Comparison of ENCODE assay signal across 2 cellular contexts in genomic region chr12:3131129-3131528, GRCh38.
TF ChIP-seq lines count a peak whose summit lies in the region.

No MANE protein-coding gene starts in this region.

TF ChIP-seq in HEK293, 187 proteins besides CTCF, POLR2A, EP300 and RAD21 (continued from another document):
- TF ChIP-seq ZEB2 (tag by site-specific recombination; IDR thresholded peaks at IDR 0.05), result no peak
- 0 out of 2 replicates have a peak, but pooled peaks have one; percentile 15 for TF ChIP-seq ZIC2 (tag by site-specific recombination; IDR thresholded peaks at IDR 0.05)
- no peak for TF ChIP-seq ZNF2 (tag by site-specific recombination; IDR thresholded peaks at IDR 0.05)
- TF ChIP-seq, protein P1, sequence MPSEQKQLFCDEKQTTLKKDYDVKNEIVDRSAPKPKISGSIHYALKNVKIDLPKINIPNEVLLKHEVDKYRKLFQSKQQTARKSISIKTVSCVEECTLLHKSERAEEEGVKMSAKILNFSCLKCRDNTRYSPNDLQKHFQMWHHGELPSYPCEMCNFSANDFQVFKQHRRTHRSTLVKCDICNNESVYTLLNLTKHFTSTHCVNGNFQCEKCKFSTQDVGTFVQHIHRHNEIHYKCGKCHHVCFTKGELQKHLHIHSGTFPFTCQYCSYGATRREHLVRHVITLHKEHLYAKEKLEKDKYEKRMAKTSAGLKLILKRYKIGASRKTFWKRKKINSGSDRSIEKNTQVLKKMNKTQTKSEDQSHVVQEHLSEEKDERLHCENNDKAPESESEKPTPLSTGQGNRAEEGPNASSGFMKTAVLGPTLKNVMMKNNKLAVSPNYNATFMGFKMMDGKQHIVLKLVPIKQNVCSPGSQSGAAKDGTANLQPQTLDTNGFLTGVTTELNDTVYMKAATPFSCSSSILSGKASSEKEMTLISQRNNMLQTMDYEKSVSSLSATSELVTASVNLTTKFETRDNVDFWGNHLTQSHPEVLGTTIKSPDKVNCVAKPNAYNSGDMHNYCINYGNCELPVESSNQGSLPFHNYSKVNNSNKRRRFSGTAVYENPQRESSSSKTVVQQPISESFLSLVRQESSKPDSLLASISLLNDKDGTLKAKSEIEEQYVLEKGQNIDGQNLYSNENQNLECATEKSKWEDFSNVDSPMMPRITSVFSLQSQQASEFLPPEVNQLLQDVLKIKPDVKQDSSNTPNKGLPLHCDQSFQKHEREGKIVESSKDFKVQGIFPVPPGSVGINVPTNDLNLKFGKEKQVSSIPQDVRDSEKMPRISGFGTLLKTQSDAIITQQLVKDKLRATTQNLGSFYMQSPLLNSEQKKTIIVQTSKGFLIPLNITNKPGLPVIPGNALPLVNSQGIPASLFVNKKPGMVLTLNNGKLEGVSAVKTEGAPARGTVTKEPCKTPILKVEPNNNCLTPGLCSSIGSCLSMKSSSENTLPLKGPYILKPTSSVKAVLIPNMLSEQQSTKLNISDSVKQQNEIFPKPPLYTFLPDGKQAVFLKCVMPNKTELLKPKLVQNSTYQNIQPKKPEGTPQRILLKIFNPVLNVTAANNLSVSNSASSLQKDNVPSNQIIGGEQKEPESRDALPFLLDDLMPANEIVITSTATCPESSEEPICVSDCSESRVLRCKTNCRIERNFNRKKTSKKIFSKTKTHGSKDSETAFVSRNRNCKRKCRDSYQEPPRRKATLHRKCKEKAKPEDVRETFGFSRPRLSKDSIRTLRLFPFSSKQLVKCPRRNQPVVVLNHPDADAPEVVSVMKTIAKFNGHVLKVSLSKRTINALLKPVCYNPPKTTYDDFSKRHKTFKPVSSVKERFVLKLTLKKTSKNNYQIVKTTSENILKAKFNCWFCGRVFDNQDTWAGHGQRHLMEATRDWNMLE (tag by site-specific recombination; conservative IDR thresholded peaks at IDR 0.05; ENCODE audit: low read depth), result no peak

TF ChIP-seq in WTC11, 78 proteins besides CTCF, POLR2A, EP300 and RAD21 (continued from another document):
- no peak for TF ChIP-seq ATF6 (CRISPR knock-in tag; IDR thresholded peaks at IDR 0.05)
- no peak for TF ChIP-seq ZNF423 (CRISPR knock-in tag; IDR thresholded peaks at IDR 0.05)
- no peak for TF ChIP-seq RORB (CRISPR knock-in tag; IDR thresholded peaks at IDR 0.05)
- TF ChIP-seq FOXJ3 (CRISPR knock-in tag; IDR thresholded peaks at IDR 0.05; ENCODE audit: borderline replicate concordance), result no peak
- TF ChIP-seq SOX15 (CRISPR knock-in tag; IDR thresholded peaks at IDR 0.05), result no peak
- TF ChIP-seq ZNF263 (CRISPR knock-in tag; IDR thresholded peaks at IDR 0.05; ENCODE audit: low read depth), result no peak
- TF ChIP-seq, protein P2, sequence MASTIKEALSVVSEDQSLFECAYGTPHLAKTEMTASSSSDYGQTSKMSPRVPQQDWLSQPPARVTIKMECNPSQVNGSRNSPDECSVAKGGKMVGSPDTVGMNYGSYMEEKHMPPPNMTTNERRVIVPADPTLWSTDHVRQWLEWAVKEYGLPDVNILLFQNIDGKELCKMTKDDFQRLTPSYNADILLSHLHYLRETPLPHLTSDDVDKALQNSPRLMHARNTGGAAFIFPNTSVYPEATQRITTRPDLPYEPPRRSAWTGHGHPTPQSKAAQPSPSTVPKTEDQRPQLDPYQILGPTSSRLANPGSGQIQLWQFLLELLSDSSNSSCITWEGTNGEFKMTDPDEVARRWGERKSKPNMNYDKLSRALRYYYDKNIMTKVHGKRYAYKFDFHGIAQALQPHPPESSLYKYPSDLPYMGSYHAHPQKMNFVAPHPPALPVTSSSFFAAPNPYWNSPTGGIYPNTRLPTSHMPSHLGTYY (CRISPR knock-in tag; IDR thresholded peaks at IDR 0.05), result no peak
- TF ChIP-seq NFATC4 (CRISPR knock-in tag; IDR thresholded peaks at IDR 0.05), result no peak
- no peak for TF ChIP-seq ZNF138 (CRISPR knock-in tag; conservative IDR thresholded peaks at IDR 0.05)
- no peak for TF ChIP-seq TEAD4 (CRISPR knock-in tag; IDR thresholded peaks at IDR 0.05)
- TF ChIP-seq KAT7 (CRISPR knock-in tag; IDR thresholded peaks at IDR 0.05; ENCODE audit: borderline replicate concordance), result no peak
- TF ChIP-seq, protein P3, sequence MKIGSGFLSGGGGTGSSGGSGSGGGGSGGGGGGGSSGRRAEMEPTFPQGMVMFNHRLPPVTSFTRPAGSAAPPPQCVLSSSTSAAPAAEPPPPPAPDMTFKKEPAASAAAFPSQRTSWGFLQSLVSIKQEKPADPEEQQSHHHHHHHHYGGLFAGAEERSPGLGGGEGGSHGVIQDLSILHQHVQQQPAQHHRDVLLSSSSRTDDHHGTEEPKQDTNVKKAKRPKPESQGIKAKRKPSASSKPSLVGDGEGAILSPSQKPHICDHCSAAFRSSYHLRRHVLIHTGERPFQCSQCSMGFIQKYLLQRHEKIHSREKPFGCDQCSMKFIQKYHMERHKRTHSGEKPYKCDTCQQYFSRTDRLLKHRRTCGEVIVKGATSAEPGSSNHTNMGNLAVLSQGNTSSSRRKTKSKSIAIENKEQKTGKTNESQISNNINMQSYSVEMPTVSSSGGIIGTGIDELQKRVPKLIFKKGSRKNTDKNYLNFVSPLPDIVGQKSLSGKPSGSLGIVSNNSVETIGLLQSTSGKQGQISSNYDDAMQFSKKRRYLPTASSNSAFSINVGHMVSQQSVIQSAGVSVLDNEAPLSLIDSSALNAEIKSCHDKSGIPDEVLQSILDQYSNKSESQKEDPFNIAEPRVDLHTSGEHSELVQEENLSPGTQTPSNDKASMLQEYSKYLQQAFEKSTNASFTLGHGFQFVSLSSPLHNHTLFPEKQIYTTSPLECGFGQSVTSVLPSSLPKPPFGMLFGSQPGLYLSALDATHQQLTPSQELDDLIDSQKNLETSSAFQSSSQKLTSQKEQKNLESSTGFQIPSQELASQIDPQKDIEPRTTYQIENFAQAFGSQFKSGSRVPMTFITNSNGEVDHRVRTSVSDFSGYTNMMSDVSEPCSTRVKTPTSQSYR (CRISPR knock-in tag; IDR thresholded peaks at IDR 0.05), result no peak
- no peak for TF ChIP-seq ESRRA (CRISPR knock-in tag; IDR thresholded peaks at IDR 0.05; ENCODE audit: borderline replicate concordance)
- TF ChIP-seq, protein P4, sequence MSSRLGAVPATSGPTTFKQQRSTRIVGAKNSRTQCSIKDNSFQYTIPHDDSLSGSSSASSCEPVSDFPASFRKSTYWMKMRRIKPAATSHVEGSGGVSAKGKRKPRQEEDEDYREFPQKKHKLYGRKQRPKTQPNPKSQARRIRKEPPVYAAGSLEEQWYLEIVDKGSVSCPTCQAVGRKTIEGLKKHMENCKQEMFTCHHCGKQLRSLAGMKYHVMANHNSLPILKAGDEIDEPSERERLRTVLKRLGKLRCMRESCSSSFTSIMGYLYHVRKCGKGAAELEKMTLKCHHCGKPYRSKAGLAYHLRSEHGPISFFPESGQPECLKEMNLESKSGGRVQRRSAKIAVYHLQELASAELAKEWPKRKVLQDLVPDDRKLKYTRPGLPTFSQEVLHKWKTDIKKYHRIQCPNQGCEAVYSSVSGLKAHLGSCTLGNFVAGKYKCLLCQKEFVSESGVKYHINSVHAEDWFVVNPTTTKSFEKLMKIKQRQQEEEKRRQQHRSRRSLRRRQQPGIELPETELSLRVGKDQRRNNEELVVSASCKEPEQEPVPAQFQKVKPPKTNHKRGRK (CRISPR knock-in tag; IDR thresholded peaks at IDR 0.05; ENCODE audit: borderline replicate concordance), result no peak
- no peak for TF ChIP-seq ZNF219 (CRISPR knock-in tag; IDR thresholded peaks at IDR 0.05; ENCODE audit: borderline replicate concordance)
